In the genomic region with DNA sequence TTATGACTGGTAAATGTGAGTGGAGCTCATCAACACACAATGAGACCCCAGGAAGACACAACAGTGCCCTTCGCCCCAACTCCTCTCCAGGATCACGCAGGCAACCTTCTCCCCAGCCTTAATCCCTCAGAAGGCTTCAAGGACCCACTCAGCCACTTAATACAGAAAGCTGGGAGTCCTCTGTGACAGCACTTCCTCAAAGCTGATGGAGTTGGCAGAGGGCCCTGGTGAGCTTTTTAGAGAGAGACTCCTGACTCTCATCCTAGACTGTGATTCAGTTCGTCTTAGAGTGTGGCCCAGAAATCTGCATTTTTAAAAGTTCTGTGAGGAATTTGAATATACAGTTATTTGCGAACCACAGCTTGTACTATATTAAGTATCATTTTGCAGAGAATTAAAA, we compare ENCODE assay signal across 13 cellular contexts.
DNase-seq lines count a peak whose midpoint lies in the region; ATAC-seq and TF ChIP-seq lines count a peak whose summit lies in the region.
"Had no signal": no experiment of that assay in that cellular context is flagged by ENCODE, and none has a peak within 500 bp of the region (broad histone marks: within the 10 kb centered on the region; RNA-seq: fewer than 3 reads in every experiment).

No MANE protein-coding gene starts in this region.

- no peaks in the 10 kb centered on the region for H3K36me3 Mint-ChIP-seq in T-cell

- no peaks in the 10 kb centered on the region for H3K9me3 ChIP-seq in Karpas-422 (ENCODE audit: low read length)

- H3K27me3 ChIP-seq in Karpas-422 (ENCODE audit: low read length) (no peaks in the 10 kb centered on the region), brain microvascular endothelial cell (replicated peaks) (no peaks in the 10 kb centered on the region)

- H3K4me3 ChIP-seq in Karpas-422 (ENCODE audit: low read length) = no peak overlapping the region
- no peak overlapping the region for H3K4me3 ChIP-seq in brain microvascular endothelial cell (ENCODE audit: low read depth, low read length)

- H3K27ac ChIP-seq in Karpas-422 (ENCODE audit: low read length) (no peak overlapping the region), brain microvascular endothelial cell (no peak overlapping the region)
- H3K27ac ChIP-seq: VCaP had no signal

- H3K79me2 ChIP-seq in Karpas-422 (ENCODE audit: low read length) = no peaks in the 10 kb centered on the region

- TF ChIP-seq CTCF in brain microvascular endothelial cell (IDR thresholded peaks at IDR 0.05; ENCODE audit: low read depth, low read length, missing control alignments) = no peak

- no peaks in the 10 kb centered on the region for H4K20me1 ChIP-seq in Karpas-422 (ENCODE audit: insufficient read depth, low read depth, low read length)

- no peaks in the 10 kb centered on the region for H3K36me3 ChIP-seq in Karpas-422 (ENCODE audit: insufficient read depth, low read length)
- no peaks in the 10 kb centered on the region for H3K36me3 ChIP-seq in brain microvascular endothelial cell (replicated peaks)

- H3K4me1 Mint-ChIP-seq in T-cell = no peaks in the 10 kb centered on the region
- H3K4me1 Mint-ChIP-seq: neural crest cell had no signal

- POLR2A ChIA-PET in T-cell (lab: Charles Lee) = no interaction called here

- in situ Hi-C loops in brain microvascular endothelial cell (cut with HindIII; ENCODE audit: low pct_ligation_motif_present, low sequenced_read_pairs) = no loop called here

- no peak overlapping the region for H3K9ac ChIP-seq in Karpas-422 (ENCODE audit: low read length)

- H3K4me2 ChIP-seq in Karpas-422 (ENCODE audit: low read depth, low read length, poor library complexity, severe bottlenecking) = no peak overlapping the region

- peaks cover 5 to 10% of the 10 kb centered on the region in 2 donors for H3K27me3 Mint-ChIP-seq in T-cell

- H3K9me3 Mint-ChIP-seq in T-cell = no peaks in the 10 kb centered on the region
- H3K9me3 Mint-ChIP-seq: neural crest cell had no signal

- H2AFZ ChIP-seq in Karpas-422 (ENCODE audit: low read length) = no peak overlapping the region

- no peak overlapping the region for H3K27ac Mint-ChIP-seq in T-cell

- no peak for ATAC-seq in T-cell (replicated peaks in 1 of 4)
- no peak for ATAC-seq in GM18909 (IDR thresholded peaks at IDR 0.05; ENCODE audit: poor library complexity, unreplicated experiment)
- ATAC-seq in HG03521 (IDR thresholded peaks at IDR 0.05; ENCODE audit: unreplicated experiment) = no peak
- ATAC-seq in HG02623 (IDR thresholded peaks at IDR 0.05; ENCODE audit: unreplicated experiment) = no peak

- no peaks in the 10 kb centered on the region for H3K9me2 ChIP-seq in Karpas-422 (replicated peaks; ENCODE audit: insufficient read depth, low read length)

- no peak overlapping the region for H3K4me3 Mint-ChIP-seq in T-cell
- H3K4me3 Mint-ChIP-seq: neural crest cell had no signal

- CTCF ChIA-PET in T-cell (lab: Charles Lee) = interaction anchor here in 1 of 2 donors (0.5 kb wide), 1 partner anchor 54 kb away, joined by 7 read pairs; no protein-coding TSS in a partner anchor

- DNase-seq in AG20443 (ENCODE audit: low spot score) (peak; percentile 63), Karpas-422 (peak; percentile 46), brain microvascular endothelial cell (peak; percentile 41), myocyte (ENCODE audit: low read depth) (peak; percentile 51), T-cell (no peak)
- DNase-seq: activated naive CD4-positive, alpha-beta T cell; effector memory CD4-positive, alpha-beta T cell; stimulated activated CD4-positive, alpha-beta T cell treated with anti-CD3 and anti-CD28 coated beads, Interleukin-1b, Interleukin-23, amount 100 ng/mL, for 48 hours had no signal

- peaks cover 6% of the 10 kb centered on the region; the same call in 1 of the 2 replicates for H3K4me1 ChIP-seq in Karpas-422 (ENCODE audit: low read length)

Comparison
In these comparisons a context has a peak if more than half of its experiments do, and no peak if none do; other contexts are left out.
1. DNase-seq: peak in AG20443 (single experiment), Karpas-422 (single experiment), brain microvascular endothelial cell (single experiment) and myocyte (single experiment); none in T-cell (0 of 34).